ENCODE assay signal across 17 cellular contexts in the genomic region with DNA sequence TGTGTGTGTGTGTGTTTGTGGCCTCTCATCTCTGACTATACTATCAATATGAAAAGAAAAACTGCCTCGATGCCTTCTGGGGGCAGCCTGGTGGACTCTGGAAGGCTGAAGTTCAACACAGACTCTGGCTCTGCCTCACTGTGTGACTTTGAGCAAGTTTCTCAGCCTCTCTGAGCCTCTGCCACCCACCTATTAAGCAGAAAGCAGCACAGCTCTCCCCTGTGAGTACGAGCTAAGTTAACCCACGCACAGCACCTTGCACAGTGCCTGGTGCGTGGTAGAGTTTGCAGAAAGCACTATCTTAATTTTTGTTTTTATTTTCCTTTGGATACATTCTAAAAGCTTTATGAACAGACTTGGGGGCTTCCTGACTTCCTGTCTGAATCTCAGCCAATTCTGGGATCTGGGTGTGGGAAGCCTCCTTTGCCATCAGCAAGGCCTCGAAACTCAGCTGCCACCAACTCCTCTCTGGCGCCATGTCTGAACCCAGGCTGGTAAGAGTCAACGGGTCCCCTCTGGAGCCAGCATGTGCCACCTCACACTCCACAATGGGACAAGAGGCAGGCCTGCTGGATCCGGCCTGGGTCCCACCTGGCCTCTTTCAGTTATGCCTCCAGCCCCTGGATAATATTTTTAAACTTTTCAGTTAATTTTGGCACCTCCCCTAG. TPM values are rescaled to one million over a fixed set of nuclear protein-coding genes. Genes with fewer than 3 reads are reported as not detected.
DNase-seq lines count a peak whose midpoint lies in the region; ATAC-seq, FAIRE-seq and TF ChIP-seq lines count a peak whose summit lies in the region.
"Had no signal": no experiment of that assay in that cellular context is flagged by ENCODE, and none has a peak within 500 bp of the region (broad histone marks: within the 10 kb centered on the region; RNA-seq: fewer than 3 reads in every experiment).

No MANE protein-coding gene starts in this region.

- peaks cover 15% of the 10 kb centered on the region for H3K9me3 ChIP-seq in BLaER1
- H3K9me3 ChIP-seq: A549, Caco-2, HAP-1 had no signal

- ATAC-seq in GM18520 (IDR thresholded peaks at IDR 0.05; ENCODE audit: unreplicated experiment), result no peak
- ATAC-seq: A549 had no signal

- H3K36me3 ChIP-seq in BLaER1, result no peaks in the 10 kb centered on the region
- H3K36me3 ChIP-seq: HAP-1 had no signal

- DNase-seq in Ammon's horn (ENCODE audit: low spot score) (peak; percentile 36), dorsolateral prefrontal cortex (no peak), posterior vena cava (ENCODE audit: low spot score) (peak; percentile 70), NCI-H748 (lab: John Stamatoyannopoulos, UW; ENCODE audit: unreplicated experiment) (no peak), GM19239 (ENCODE audit: insufficient read length, low spot score) (no peak), cardiac septum (ENCODE audit: low spot score) (no peak)
- DNase-seq: Caco-2; CD8-positive, alpha-beta memory T cell; DND-41; GDM1 had no signal

- no peak for TF ChIP-seq CTCF in dorsolateral prefrontal cortex (IDR thresholded peaks at IDR 0.05 in 54 of 56, conservative IDR thresholded peaks at IDR 0.05 in 2 of 56; ENCODE audit: low read depth in 1 of 56, partially characterized antibody in 56 of 56)

- H3K27me3 ChIP-seq in BLaER1, result no peaks in the 10 kb centered on the region
- no peaks in the 10 kb centered on the region for H3K27me3 ChIP-seq in dorsolateral prefrontal cortex

- peaks cover 20% of the 10 kb centered on the region for H3K4me1 ChIP-seq in BLaER1
- H3K4me1 ChIP-seq: A549, Caco-2, HAP-1 had no signal

- no peak for FAIRE-seq in GM19239 (lab: Jason Lieb, UNC)
- FAIRE-seq: A549, GM12892, H1 had no signal

- H4K20me1 ChIP-seq in BLaER1, result no peaks in the 10 kb centered on the region

- H3K4me3 ChIP-seq in BLaER1 (no peak overlapping the region), dorsolateral prefrontal cortex (no peak overlapping the region)
- H3K4me3 ChIP-seq: A549, HAP-1 had no signal

- intact Hi-C loops in dorsolateral prefrontal cortex (cut with DNase I) (no loop called here), posterior vena cava (cut with DNase I) (no loop called here), cardiac septum (cut with DNase I) (no loop called here)

- H3K4me2 ChIP-seq in BLaER1, result peak overlapping the region; percentile 36; the same call in 1 of the 2 replicates
- H3K4me2 ChIP-seq: A549 had no signal

- no peak overlapping the region for H3K9ac ChIP-seq in BLaER1

- H3K27ac ChIP-seq in BLaER1 (peak overlapping the region; percentile 8; the same call in 1 of the 2 replicates), dorsolateral prefrontal cortex (peak overlapping the region in 34 of 59 donors; percentile 1 to 82 (median 52))
- H3K27ac ChIP-seq: A549 had no signal

RNA-seq across cellular contexts. Expression of gene JAKMIP1, which starts 57.3 kb away (rescaled TPM):
- total RNA-seq in dorsolateral prefrontal cortex (10 to 100 TPM; 18.9 to 84.4 (median 55.8) TPM), posterior vena cava (under 1 TPM; 0.14 TPM), cardiac septum (not detected)
- total RNA-seq: Caco-2, HT1080 had no signal

Comparison
In these comparisons a context has a peak if more than half of its experiments do, and no peak if none do; other contexts are left out.
1. DNase-seq: peak in Ammon's horn (single experiment) and posterior vena cava (single experiment); none in dorsolateral prefrontal cortex (0 of 10), NCI-H748 (single experiment), GM19239 (single experiment) and cardiac septum (single experiment).
2. RNA of gene JAKMIP1, which starts 57.3 kb away (total RNA-seq): 18.9 to 84.4 TPM in dorsolateral prefrontal cortex; 0.14 TPM in posterior vena cava and not detected in cardiac septum (single experiment); every median in the first group is over 10 times any median in the second.